Comparison of ENCODE assay signal across 14 cellular contexts in the genomic region with DNA sequence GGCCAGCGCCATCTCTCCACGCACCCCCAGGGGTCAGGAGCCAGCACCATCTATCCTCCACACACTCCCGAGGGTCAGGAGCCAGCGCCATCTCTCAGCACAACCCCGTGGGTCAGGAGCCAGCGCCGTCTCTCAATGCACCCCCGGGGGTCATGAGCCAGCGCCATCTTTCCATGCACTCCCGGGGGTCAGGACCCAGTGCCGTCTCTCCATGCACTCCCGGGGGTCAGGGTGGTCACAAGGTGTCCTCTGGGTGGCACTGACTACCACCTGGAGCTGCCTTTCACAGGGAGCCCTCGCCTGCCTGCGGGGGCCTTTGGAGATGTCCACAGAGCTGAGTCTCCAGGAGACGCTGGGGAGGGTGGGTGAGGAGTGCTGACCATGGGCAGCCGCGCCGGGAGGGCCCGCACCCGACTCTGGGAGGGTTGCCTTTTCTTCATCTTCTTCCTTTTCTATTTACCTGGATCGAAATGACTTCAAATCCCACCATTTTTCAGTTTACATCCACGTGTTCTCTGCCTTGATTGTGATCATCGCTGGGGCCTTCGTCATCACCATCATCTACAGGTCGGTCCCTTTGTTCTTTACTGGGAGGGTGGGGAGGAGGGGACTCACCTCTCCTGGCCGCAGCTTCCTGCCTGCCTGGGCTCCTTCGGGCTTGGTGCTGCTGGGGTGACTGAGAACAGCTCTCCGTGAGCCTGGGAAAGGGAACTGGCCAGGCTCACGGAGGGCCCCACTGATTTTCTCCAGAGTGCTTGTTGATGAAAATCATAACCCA. TPM values are rescaled to one million over a fixed set of nuclear protein-coding genes. Genes with fewer than 3 reads are reported as not detected.
"Had no signal": no experiment of that assay in that cellular context is flagged by ENCODE, and none has a peak within 500 bp of the region (broad histone marks: within the 10 kb centered on the region; RNA-seq: fewer than 3 reads in every experiment).

No MANE protein-coding gene starts in this region.

- ATAC-seq: activated naive CD4-positive, alpha-beta T cell treated with anti-CD3 and anti-CD28 coated beads, Interleukin-2, amount 50 U/mL, for 72 hours had no signal

- DNase-seq: activated T-cell treated with anti-CD3 and anti-CD28 coated beads, Interleukin-2, amount 50 U/mL, for 1 hour; left ventricle myocardium inferior; mesenchymal stem cell; nucleus accumbens; right cardiac atrium; small intestine; stimulated activated CD4-positive, alpha-beta T cell treated with anti-CD3 and anti-CD28 coated beads, Interleukin-4, amount 100 ng/mL, for 4 hours; stomach had no signal

- H3K27ac Mint-ChIP-seq: natural killer cell treated with Interleukin-12 subunit alpha and Interleukin-12 subunit beta and Interleukin-15 and Interleukin-18, amount 100 ng/mL, for 72 hours had no signal

- H3K9me3 Mint-ChIP-seq: activated naive CD4-positive, alpha-beta T cell treated with anti-CD3 and anti-CD28 coated beads, Interleukin-2, amount 50 U/mL, for 72 hours; natural killer cell treated with Interleukin-12 subunit alpha and Interleukin-12 subunit beta and Interleukin-15 and Interleukin-18, amount 100 ng/mL, for 72 hours had no signal

- H3K27me3 Mint-ChIP-seq: natural killer cell treated with Interleukin-12 subunit alpha and Interleukin-12 subunit beta and Interleukin-15 and Interleukin-18, amount 100 ng/mL, for 72 hours had no signal

- H3K36me3 Mint-ChIP-seq: natural killer cell treated with Interleukin-12 subunit alpha and Interleukin-12 subunit beta and Interleukin-15 and Interleukin-18, amount 100 ng/mL, for 72 hours had no signal

- H3K4me3 Mint-ChIP-seq: natural killer cell treated with Interleukin-12 subunit alpha and Interleukin-12 subunit beta and Interleukin-15 and Interleukin-18, amount 100 ng/mL, for 72 hours had no signal

RNA-seq across cellular contexts. Expression of a gene that starts 19.1 kb away (rescaled TPM):
- total RNA-seq: activated CD8-positive, alpha-beta memory T cell treated with anti-CD3 and anti-CD28 coated beads for 36 hours; cardiac muscle cell; kidney epithelial cell; left ventricle myocardium inferior; stomach; thoracic aorta had no signal
